ENCODE assay signal across 9 cellular contexts in genomic region chr1:183318433-183318832, GRCh38.
DNase-seq lines count a peak whose midpoint lies in the region; ATAC-seq, FAIRE-seq and TF ChIP-seq lines count a peak whose summit lies in the region.
"Had no signal": no experiment of that assay in that cellular context is flagged by ENCODE, and none has a peak within 500 bp of the region (broad histone marks: within the 10 kb centered on the region; RNA-seq: fewer than 3 reads in every experiment).

No MANE protein-coding gene starts in this region.

- TF ChIP-seq CTCF in kidney (IDR thresholded peaks at IDR 0.05; ENCODE audit: borderline replicate concordance, extremely low read depth, insufficient read depth) (peak; percentile 43), thoracic aorta (IDR thresholded peaks at IDR 0.05) (peak; percentile 65)

- peak; percentile 45 for ATAC-seq in GM18909 (IDR thresholded peaks at IDR 0.05; ENCODE audit: poor library complexity, unreplicated experiment)
- peak; percentile 98 for ATAC-seq in thoracic aorta (ENCODE audit: insufficient number of reproducible peaks, low FRiP score, low read depth)

- peaks cover 7 to 9% of the 10 kb centered on the region in 2 donors for H3K4me1 ChIP-seq in kidney (ENCODE audit: control insufficient read depth in 1 of 2, insufficient read depth in 1 of 2, low read depth in 1 of 2, low read length in 2 of 2)
- H3K4me1 ChIP-seq in thoracic aorta (ENCODE audit: control insufficient read depth in 1 of 2, low read depth in 2 of 2): peaks cover 11 to 23% of the 10 kb centered on the region in 2 donors

- H3K36me3 ChIP-seq in kidney (ENCODE audit: control insufficient read depth in 1 of 2, insufficient read depth in 2 of 2, low read length in 2 of 2) (no peaks in the 10 kb centered on the region), thoracic aorta (no peaks in the 10 kb centered on the region)

- no peaks in the 10 kb centered on the region for H3K27me3 ChIP-seq in thoracic aorta (replicated peaks; ENCODE audit: insufficient read depth)

- peak; percentile 45 for DNase-seq in HT-29 (ENCODE audit: low spot score)
- peak; percentile 61 for DNase-seq in brain pericyte (ENCODE audit: low read depth, low spot score)
- DNase-seq in kidney: peak; percentile 89
- DNase-seq in thoracic aorta (ENCODE audit: low spot score): peak; percentile 46
- DNase-seq in activated CD4-positive, alpha-beta T cell treated with anti-CD3 and anti-CD28 coated beads for 1 hour: no peak
- no peak for DNase-seq in activated CD4-positive, CD25-positive, alpha-beta regulatory T cell (lab: John Stamatoyannopoulos, UW)
- no peak for DNase-seq in Kasumi-1 (lab: John Stamatoyannopoulos, UW)

- H3K9me3 ChIP-seq in kidney (ENCODE audit: control insufficient read depth in 1 of 2, low read length in 2 of 2) (no peaks in the 10 kb centered on the region), thoracic aorta (no peaks in the 10 kb centered on the region)

- H3K9ac ChIP-seq in kidney (ENCODE audit: low read length in 2 of 2): peak overlapping the region in 1 of 2 donors; percentile 3

- intact Hi-C loops in kidney (cut with DNase I): no loop called here

- H3K27ac ChIP-seq in kidney (ENCODE audit: low read depth in 2 of 2, low read length in 2 of 2) (peak overlapping the region; percentile 30 to 72), thoracic aorta (peak overlapping the region; percentile 77)
- H3K27ac ChIP-seq: VCaP had no signal

- no peak for FAIRE-seq in kidney (lab: Jason Lieb, UNC)

- H3K4me3 ChIP-seq in kidney (ENCODE audit: low read length in 2 of 2) (no peak overlapping the region), thoracic aorta (no peak overlapping the region)

Comparison
In these comparisons a context has a peak if more than half of its experiments do, and no peak if none do; other contexts are left out.
1. DNase-seq: peak in HT-29 (single experiment), brain pericyte (single experiment), kidney (single experiment) and thoracic aorta (single experiment); none in activated CD4-positive, alpha-beta T cell treated with anti-CD3 and anti-CD28 coated beads for 1 hour (single experiment), activated CD4-positive, CD25-positive, alpha-beta regulatory T cell (0 of 4) and Kasumi-1 (0 of 2).